8 cellular contexts compared by ENCODE assay signal in the genomic region with DNA sequence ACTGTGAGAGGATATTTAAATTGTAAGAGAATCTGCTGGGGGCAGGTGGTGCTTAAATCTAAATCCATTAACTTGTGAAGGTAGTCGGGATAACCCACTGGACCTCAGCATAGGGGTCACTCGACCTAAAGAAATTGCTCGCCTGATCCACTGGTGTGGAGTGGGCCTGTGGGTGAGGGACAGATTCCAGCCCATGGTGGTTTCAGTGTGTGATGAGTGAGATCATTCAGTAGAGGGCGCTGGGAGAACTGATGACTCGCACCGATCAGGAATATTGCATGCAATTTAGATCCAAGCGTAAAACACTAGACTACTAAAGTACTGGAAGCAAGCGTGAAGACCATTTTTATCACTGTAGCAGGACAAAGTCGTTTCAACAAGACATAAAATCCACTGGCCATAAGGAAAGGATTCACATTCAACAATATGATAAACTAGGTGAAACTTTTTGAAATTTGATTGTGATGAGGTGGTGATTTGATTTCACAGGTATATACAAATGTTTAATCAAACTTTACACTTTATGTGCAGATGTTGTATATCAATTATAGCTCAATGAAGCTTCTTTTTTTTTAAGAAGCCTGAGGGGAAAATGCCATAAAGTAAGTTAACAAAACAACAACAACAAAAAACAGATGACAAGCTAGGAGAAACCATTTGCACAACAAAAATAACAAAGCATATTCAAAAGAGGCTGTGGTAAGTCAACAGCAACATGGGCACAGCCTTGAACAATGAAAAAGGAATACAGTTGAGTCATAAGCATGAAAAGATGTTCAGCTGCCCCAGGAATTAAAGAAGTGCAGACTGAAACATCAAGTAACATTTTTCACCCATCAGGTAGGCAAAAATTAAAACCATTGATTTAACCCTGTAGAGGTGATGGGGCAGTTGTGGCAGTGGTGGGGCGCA. TPM values are rescaled to one million over a fixed set of nuclear protein-coding genes. Genes with fewer than 3 reads are reported as not detected.
DNase-seq lines count a peak whose midpoint lies in the region; ATAC-seq and TF ChIP-seq lines count a peak whose summit lies in the region.

No MANE protein-coding gene starts in this region.

- H3K27ac ChIP-seq in CD4-positive, CD25-positive, alpha-beta regulatory T cell (ENCODE audit: insufficient read depth, low read length, poor library complexity, severe bottlenecking), result no peak overlapping the region
- H3K27ac ChIP-seq in neuronal stem cell (replicated peaks; ENCODE audit: low read length), result no peak overlapping the region

- H3K23ac ChIP-seq in neuronal stem cell (ENCODE audit: low read depth, low read length, poor library complexity), result no peak overlapping the region

- no peak overlapping the region for H4K91ac ChIP-seq in neuronal stem cell (ENCODE audit: low read depth, low read length, poor library complexity)

- H3K4me1 ChIP-seq in CD4-positive, CD25-positive, alpha-beta regulatory T cell (ENCODE audit: control insufficient read depth, insufficient read depth, low read length, poor library complexity, severe bottlenecking), result no peaks in the 10 kb centered on the region
- no peaks in the 10 kb centered on the region for H3K4me1 ChIP-seq in neuronal stem cell (ENCODE audit: control insufficient read depth in 2 of 2, insufficient read depth in 1 of 2, low read depth in 1 of 2, low read length in 2 of 2)

- peak overlapping the region; percentile 11 for H2AFZ ChIP-seq in neuronal stem cell (ENCODE audit: low read length)

- no peak overlapping the region for H3K4me3 ChIP-seq in CD4-positive, CD25-positive, alpha-beta regulatory T cell (ENCODE audit: low read depth, low read length)
- no peak overlapping the region for H3K4me3 ChIP-seq in neuronal stem cell (ENCODE audit: low read length in 2 of 2)

- CTCF ChIA-PET in activated CD8-positive, alpha-beta T cell treated with anti-CD3 and anti-CD28 coated beads for 36 hours (lab: Charles Lee), result interaction anchor here (0.7 to 2.9 kb wide), 23 partner anchors 15 to 310 kb away, joined by 3 to 18 read pairs (median 3); no protein-coding TSS in a partner anchor

- no peak overlapping the region for H3K18ac ChIP-seq in neuronal stem cell (ENCODE audit: low read length)

- peak overlapping the region in 1 of 3 donors; percentile 64 for H3K27ac Mint-ChIP-seq in CD4-positive, CD25-positive, alpha-beta regulatory T cell
- H3K27ac Mint-ChIP-seq in activated CD8-positive, alpha-beta T cell treated with anti-CD3 and anti-CD28 coated beads for 36 hours, result no peak overlapping the region

- H3K9ac ChIP-seq in neuronal stem cell (ENCODE audit: low read depth, low read length, poor library complexity), result no peak overlapping the region

- H2BK5ac ChIP-seq in neuronal stem cell (ENCODE audit: low read length), result no peak overlapping the region

- no peak overlapping the region for H3K4me2 ChIP-seq in neuronal stem cell (ENCODE audit: insufficient read depth, low read length, poor library complexity, severe bottlenecking)

- H2BK12ac ChIP-seq in neuronal stem cell (ENCODE audit: low read length), result no peak overlapping the region

- no peaks in the 10 kb centered on the region for H3K36me3 Mint-ChIP-seq in CD4-positive, CD25-positive, alpha-beta regulatory T cell
- H3K36me3 Mint-ChIP-seq in activated CD8-positive, alpha-beta T cell treated with anti-CD3 and anti-CD28 coated beads for 36 hours (ENCODE audit: low read depth), result no peaks in the 10 kb centered on the region

- ATAC-seq in CD4-positive, CD25-positive, alpha-beta regulatory T cell (ENCODE audit: low read depth in 2 of 2), result peak; percentile 50 to 53
- ATAC-seq in GM18519 (IDR thresholded peaks at IDR 0.05; ENCODE audit: low FRiP score, unreplicated experiment) (peak; percentile 75), HG03103 (IDR thresholded peaks at IDR 0.05; ENCODE audit: low read depth, unreplicated experiment) (peak; percentile 78)
- peak; percentile 87 for ATAC-seq in activated CD8-positive, alpha-beta T cell treated with anti-CD3 and anti-CD28 coated beads for 36 hours

- H3K9me3 Mint-ChIP-seq in CD4-positive, CD25-positive, alpha-beta regulatory T cell, result peaks cover 0 to 4% (median 0%) of the 10 kb centered on the region in 7 donors
- H3K9me3 Mint-ChIP-seq in activated CD8-positive, alpha-beta T cell treated with anti-CD3 and anti-CD28 coated beads for 36 hours, result no peaks in the 10 kb centered on the region

- no peak overlapping the region for H2BK15ac ChIP-seq in neuronal stem cell (ENCODE audit: low read length)

- TF ChIP-seq CTCF in activated CD8-positive, alpha-beta T cell treated with anti-CD3 and anti-CD28 coated beads for 36 hours (IDR thresholded peaks at IDR 0.05), result peak; percentile 85

- H2BK120ac ChIP-seq in neuronal stem cell (ENCODE audit: low read depth, low read length), result no peak overlapping the region

- no peaks in the 10 kb centered on the region for H3K27me3 ChIP-seq in CD4-positive, CD25-positive, alpha-beta regulatory T cell (ENCODE audit: control insufficient read depth, insufficient read depth, low read length)
- H3K27me3 ChIP-seq in neuronal stem cell (ENCODE audit: control insufficient read depth in 3 of 3, insufficient read depth in 3 of 3, low read depth in 1 of 3, low read length in 3 of 3), result no peaks in the 10 kb centered on the region

- no peak overlapping the region for H4K8ac ChIP-seq in neuronal stem cell (ENCODE audit: low read depth, low read length)

- H3K9me3 ChIP-seq in CD4-positive, CD25-positive, alpha-beta regulatory T cell (ENCODE audit: control insufficient read depth in 2 of 2, low read length in 2 of 2), result no peaks in the 10 kb centered on the region
- no peaks in the 10 kb centered on the region for H3K9me3 ChIP-seq in neuronal stem cell (replicated peaks in 1 of 2; ENCODE audit: control insufficient read depth in 2 of 2, insufficient read depth in 1 of 2, low read depth in 1 of 2, low read length in 2 of 2)

- POLR2A ChIA-PET in activated CD8-positive, alpha-beta T cell treated with anti-CD3 and anti-CD28 coated beads for 36 hours (lab: Charles Lee), result interaction anchor here (0.8 to 1.8 kb wide), 3 partner anchors 13 to 175 kb away, joined by 3 to 5 read pairs (median 4); a partner anchor contains a TSS

- H3K4me1 Mint-ChIP-seq in CD4-positive, CD25-positive, alpha-beta regulatory T cell, result peaks cover 0 to 5% (median 3%) of the 10 kb centered on the region in 4 donors
- peaks cover 1% of the 10 kb centered on the region for H3K4me1 Mint-ChIP-seq in activated CD8-positive, alpha-beta T cell treated with anti-CD3 and anti-CD28 coated beads for 36 hours (ENCODE audit: low read depth)

- H3K36me3 ChIP-seq in CD4-positive, CD25-positive, alpha-beta regulatory T cell (ENCODE audit: control insufficient read depth, insufficient read depth, low read length), result no peaks in the 10 kb centered on the region
- H3K36me3 ChIP-seq in neuronal stem cell (replicated peaks in 1 of 2; ENCODE audit: control insufficient read depth in 2 of 2, insufficient read depth in 2 of 2, low read length in 2 of 2), result no peaks in the 10 kb centered on the region

- no peak overlapping the region for H3K4me3 Mint-ChIP-seq in CD4-positive, CD25-positive, alpha-beta regulatory T cell
- no peak overlapping the region for H3K4me3 Mint-ChIP-seq in activated CD8-positive, alpha-beta T cell treated with anti-CD3 and anti-CD28 coated beads for 36 hours

- no peak overlapping the region for H3K4ac ChIP-seq in neuronal stem cell (ENCODE audit: low read length)

- H2AK5ac ChIP-seq in neuronal stem cell (ENCODE audit: low read depth, low read length), result no peak overlapping the region

- H3K14ac ChIP-seq in neuronal stem cell (ENCODE audit: low read length), result no peak overlapping the region

- WGBS in neuronal stem cell (ENCODE audit: extremely low coverage in 2 of 2, insufficient read length in 2 of 2, insufficient replicate concordance in 1 of 2), 2 donors, result no CpG with 5 or more reads among the region's 10 CpGs

- intact Hi-C loops in activated CD8-positive, alpha-beta T cell treated with anti-CD3 and anti-CD28 coated beads for 36 hours (cut with micrococcal nuclease), result loop anchor here (5.0 kb wide), 1 partner anchor 290 kb away; no protein-coding TSS in a partner anchor

- H3K79me1 ChIP-seq in neuronal stem cell (ENCODE audit: low read depth, low read length), result no peaks in the 10 kb centered on the region

- peaks cover 18% of the 10 kb centered on the region for H3K27me3 Mint-ChIP-seq in CD4-positive, CD25-positive, alpha-beta regulatory T cell
- no peaks in the 10 kb centered on the region for H3K27me3 Mint-ChIP-seq in activated CD8-positive, alpha-beta T cell treated with anti-CD3 and anti-CD28 coated beads for 36 hours

- peak in 2 of 3 donors; percentile 42 to 46 for DNase-seq in CD4-positive, CD25-positive, alpha-beta regulatory T cell
- DNase-seq in NCI-H2227 treated with DMSO at 0.1 percent for 48 hours (lab: John Stamatoyannopoulos, UW) (peak; percentile 20), foreskin melanocyte (peak; percentile 55), neuronal stem cell (ENCODE audit: low spot score) (peak; percentile 46), KG1 (lab: John Stamatoyannopoulos, UW) (no peak)
- peak; percentile 41 for DNase-seq in activated CD8-positive, alpha-beta T cell treated with anti-CD3 and anti-CD28 coated beads for 36 hours

RNA-seq across cellular contexts. Expression of a gene that starts 7.5 kb away (rescaled TPM):
- 45.1 TPM for total RNA-seq in CD4-positive, CD25-positive, alpha-beta regulatory T cell
- 10 to 100 TPM; 34.8 to 41.0 (median 38.1) TPM for polyA plus RNA-seq in CD4-positive, CD25-positive, alpha-beta regulatory T cell
- 10 to 100 TPM; 25.1 to 27.1 TPM for total RNA-seq in activated CD8-positive, alpha-beta T cell treated with anti-CD3 and anti-CD28 coated beads for 36 hours
- 30.7 TPM for polyA plus RNA-seq in neuronal stem cell (2013, experiment 1 of 2)
- 32.3 TPM for polyA plus RNA-seq in neuronal stem cell (2013, experiment 2 of 2)

RNA-seq across cellular contexts. Expression of a gene that starts 23.3 kb away (rescaled TPM):
- total RNA-seq in CD4-positive, CD25-positive, alpha-beta regulatory T cell, result not detected
- polyA plus RNA-seq in CD4-positive, CD25-positive, alpha-beta regulatory T cell, result not detected
- not detected for total RNA-seq in activated CD8-positive, alpha-beta T cell treated with anti-CD3 and anti-CD28 coated beads for 36 hours
- polyA plus RNA-seq in neuronal stem cell (2013, experiment 1 of 2), result 9.0 TPM
- polyA plus RNA-seq in neuronal stem cell (2013, experiment 2 of 2), result 9.3 TPM

RNA-seq across cellular contexts. Expression of a gene that starts 38.7 kb away (rescaled TPM):
- total RNA-seq in CD4-positive, CD25-positive, alpha-beta regulatory T cell, result 41.7 TPM
- polyA plus RNA-seq in CD4-positive, CD25-positive, alpha-beta regulatory T cell, result 10 to 100 TPM; 32.0 to 63.8 (median 37.2) TPM
- total RNA-seq in activated CD8-positive, alpha-beta T cell treated with anti-CD3 and anti-CD28 coated beads for 36 hours, result 10 to 100 TPM; 34.7 to 39.9 TPM
- polyA plus RNA-seq in neuronal stem cell (2013, experiment 1 of 2), result 228 TPM
- 228 TPM for polyA plus RNA-seq in neuronal stem cell (2013, experiment 2 of 2)
